Comparison of ENCODE assay signal across 26 cellular contexts in the genomic region with DNA sequence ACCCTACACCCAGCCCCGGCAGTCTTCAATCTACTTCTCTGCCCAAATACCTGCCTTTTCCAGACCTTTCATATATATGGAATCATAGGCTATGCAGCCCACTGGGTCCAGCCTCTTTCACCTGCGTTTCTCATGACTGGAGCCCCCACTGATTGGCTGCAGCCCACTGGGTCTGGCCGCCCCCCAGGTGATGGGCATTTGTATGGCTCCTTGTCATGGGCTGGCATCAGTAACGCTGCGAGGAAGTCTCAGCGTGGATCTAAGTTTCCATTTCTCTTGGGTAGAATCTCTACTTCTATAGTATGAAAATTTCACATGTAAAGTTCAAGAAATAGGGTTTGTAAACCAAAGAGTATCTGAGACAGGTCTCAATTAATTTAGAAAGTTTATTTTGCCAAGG.
"Had no signal": no experiment of that assay in that cellular context is flagged by ENCODE, and none has a peak within 500 bp of the region (broad histone marks: within the 10 kb centered on the region; RNA-seq: fewer than 3 reads in every experiment).

No MANE protein-coding gene starts in this region.

- FAIRE-seq: colon, endometrium, endothelial cell of umbilical vein, frontal cortex had no signal

- DNase-seq: cerebellar nuclear complex; colonic mucosa; cortex of kidney; dermis blood vessel endothelial cell; dorsolateral prefrontal cortex; effector CD4-positive, alpha-beta T cell; effector CD8-positive, alpha-beta T cell; effector memory CD4-positive, alpha-beta T cell; effector memory CD8-positive, alpha-beta T cell; endodermal cell; erythroblast; esophagus squamous epithelium; foreskin fibroblast; foreskin keratinocyte; foreskin melanocyte; gastrocnemius medialis; glutamatergic neuron had no signal

- ATAC-seq: effector memory CD8-positive, alpha-beta T cell; esophagus mucosa; foreskin keratinocyte; gastrocnemius medialis; gastroesophageal sphincter had no signal

- H3K4me1 ChIP-seq: colonic mucosa, esophagus muscularis mucosa, esophagus squamous epithelium, foreskin keratinocyte, gastrocnemius medialis, gastroesophageal sphincter had no signal

- H3K36me3 ChIP-seq: colonic mucosa, esophagus muscularis mucosa, esophagus squamous epithelium, gastrocnemius medialis, gastroesophageal sphincter had no signal

- H3K27me3 ChIP-seq: colonic mucosa, dorsolateral prefrontal cortex, esophagus muscularis mucosa, gastrocnemius medialis had no signal

- H3K9me3 ChIP-seq: colonic mucosa, esophagus muscularis mucosa, esophagus squamous epithelium, gastrocnemius medialis, gastroesophageal sphincter had no signal

- H3K4me3 ChIP-seq: colonic mucosa, coronary artery, dorsolateral prefrontal cortex, esophagus muscularis mucosa, esophagus squamous epithelium, gastrocnemius medialis, gastroesophageal sphincter had no signal

- H3K27ac ChIP-seq: colonic mucosa, coronary artery, dorsolateral prefrontal cortex, epithelial cell of prostate, esophagus muscularis mucosa, esophagus squamous epithelium, foreskin keratinocyte, gastrocnemius medialis, gastroesophageal sphincter had no signal
